27 cellular contexts compared by ENCODE assay signal in genomic region chr5:135159626-135160025, GRCh38.
"Had no signal": no experiment of that assay in that cellular context is flagged by ENCODE, and none has a peak within 500 bp of the region (broad histone marks: within the 10 kb centered on the region; RNA-seq: fewer than 3 reads in every experiment).

No MANE protein-coding gene starts in this region.

- H3K4me3 Mint-ChIP-seq: activated CD4-positive, alpha-beta memory T cell treated with anti-CD3 and anti-CD28 coated beads, Interleukin-2, amount 10 ng/mL, durations not matched to agents 7 days and 5 days; activated CD4-positive, alpha-beta T cell treated with anti-CD3 and anti-CD28 coated beads for 36 hours; activated CD4-positive, alpha-beta T cell treated with anti-CD3 and anti-CD28 coated beads, Interleukin-2, amount 10 ng/mL, durations not matched to agents 7 days and 5 days; activated naive CD8-positive, alpha-beta T cell; activated T-cell treated with anti-CD3 and anti-CD28 coated beads, Interleukin-2, amount 50 U/mL, for 24 hours; activated T-cell treated with anti-CD3 and anti-CD28 coated beads, Interleukin-2, amount 50 U/mL, for 72 hours; central memory CD8-positive, alpha-beta T cell; effector memory CD8-positive, alpha-beta T cell had no signal

- H3K27ac ChIP-seq: brain microvascular endothelial cell, epithelial cell of prostate, gastroesophageal sphincter had no signal

- H3K4me1 ChIP-seq: gastroesophageal sphincter had no signal

- H3K4me1 Mint-ChIP-seq: activated CD4-positive, alpha-beta memory T cell treated with anti-CD3 and anti-CD28 coated beads, Interleukin-2, amount 10 ng/mL, durations not matched to agents 7 days and 5 days; activated CD4-positive, alpha-beta T cell treated with anti-CD3 and anti-CD28 coated beads for 36 hours; activated CD4-positive, alpha-beta T cell treated with anti-CD3 and anti-CD28 coated beads, Interleukin-2, amount 10 ng/mL, durations not matched to agents 7 days and 5 days; central memory CD8-positive, alpha-beta T cell had no signal

- H3K4me3 ChIP-seq: esophagus squamous epithelium, gastroesophageal sphincter had no signal

- DNase-seq: activated CD4-positive, alpha-beta memory T cell treated with anti-CD3 and anti-CD28 coated beads, Interleukin-2, amount 10 ng/mL, durations not matched to agents 7 days and 5 days; activated CD4-positive, alpha-beta T cell treated with anti-CD3 and anti-CD28 coated beads for 36 hours; activated CD4-positive, alpha-beta T cell treated with anti-CD3 and anti-CD28 coated beads, Interleukin-2, amount 10 ng/mL, durations not matched to agents 7 days and 5 days; activated CD4-positive, alpha-beta T cell treated with anti-CD3 and anti-CD28 coated beads, Interleukin-2, amount 50 U/mL, for 4 hours; activated CD4-positive, CD25-positive, alpha-beta regulatory T cell; activated CD4-positive, CD25-positive, alpha-beta regulatory T cell treated with anti-CD3 and anti-CD28 coated beads, Interleukin-2, amount 50 U/mL, for 72 hours; activated CD8-positive, alpha-beta memory T cell treated with anti-CD3 and anti-CD28 coated beads, Interleukin-2, amount 50 U/mL, for 48 hours; activated gamma-delta T cell; activated naive CD4-positive, alpha-beta T cell treated with anti-CD3 and anti-CD28 coated beads, Interleukin-2, amount 50 U/mL, for 16 hours; activated naive CD4-positive, alpha-beta T cell treated with Interleukin-2 at 50 U/mL for 16 hours; activated T-cell treated with anti-CD3 and anti-CD28 coated beads for 4 hours; activated T-cell treated with anti-CD3 and anti-CD28 coated beads, Interleukin-2, amount 50 U/mL, for 24 hours; activated T-cell treated with anti-CD3 and anti-CD28 coated beads, Interleukin-2, amount 50 U/mL, for 72 hours; amniotic stem cell; anterior cingulate cortex; brain microvascular endothelial cell; cortex of kidney; dermis blood vessel endothelial cell; effector CD4-positive, alpha-beta T cell; effector memory CD8-positive, alpha-beta T cell; esophagus squamous epithelium; foreskin melanocyte; T-helper 2 cell had no signal

- H3K27me3 ChIP-seq: esophagus squamous epithelium, gastroesophageal sphincter had no signal

- H3K27ac Mint-ChIP-seq: activated CD4-positive, alpha-beta memory T cell treated with anti-CD3 and anti-CD28 coated beads, Interleukin-2, amount 10 ng/mL, durations not matched to agents 7 days and 5 days; activated CD4-positive, alpha-beta T cell treated with anti-CD3 and anti-CD28 coated beads for 36 hours; activated CD4-positive, alpha-beta T cell treated with anti-CD3 and anti-CD28 coated beads, Interleukin-2, amount 10 ng/mL, durations not matched to agents 7 days and 5 days; activated naive CD8-positive, alpha-beta T cell; activated T-cell treated with anti-CD3 and anti-CD28 coated beads, Interleukin-2, amount 50 U/mL, for 24 hours; activated T-cell treated with anti-CD3 and anti-CD28 coated beads, Interleukin-2, amount 50 U/mL, for 72 hours; effector memory CD8-positive, alpha-beta T cell had no signal

- H3K36me3 ChIP-seq: brain microvascular endothelial cell, esophagus squamous epithelium, gastroesophageal sphincter had no signal
